Comparison of ENCODE assay signal across 19 cellular contexts in genomic region chr19:24101459-24102122, GRCh38. TPM values are rescaled to one million over a fixed set of nuclear protein-coding genes. Genes with fewer than 3 reads are reported as not detected.
DNase-seq lines count a peak whose midpoint lies in the region; ATAC-seq, FAIRE-seq and TF ChIP-seq lines count a peak whose summit lies in the region.
"Had no signal": no experiment of that assay in that cellular context is flagged by ENCODE, and none has a peak within 500 bp of the region (broad histone marks: within the 10 kb centered on the region; RNA-seq: fewer than 3 reads in every experiment).

No MANE protein-coding gene starts in this region.

- no peak for TF ChIP-seq RAD21 in HepG2 (CRISPR knock-in tag; IDR thresholded peaks at IDR 0.05)

- H3K27ac ChIP-seq in HepG2 (ENCODE audit: extremely low read length, insufficient read depth, low read length) (no peak overlapping the region), right lobe of liver (no peak overlapping the region)

- ATAC-seq in HepG2, result no peak
- ATAC-seq in right lobe of liver, result no peak
- no peak for ATAC-seq in HG02610 (IDR thresholded peaks at IDR 0.05; ENCODE audit: unreplicated experiment)
- ATAC-seq: K562 had no signal

- in situ Hi-C loops in HepG2 (cut with HindIII; ENCODE audit: extremely low pct_ligation_motif_present, low pct_unique_long_range_greater_than_20kb) (no loop called here), G401 (cut with HindIII; ENCODE audit: low sequenced_read_pairs) (no loop called here)

- H3K27me3 Mint-ChIP-seq in mesothelial cell of epicardium (ENCODE audit: low read depth), result no peaks in the 10 kb centered on the region
- H3K27me3 Mint-ChIP-seq: CD4-positive, CD25-positive, alpha-beta regulatory T cell had no signal

- intact Hi-C loops in HepG2 (cut with micrococcal nuclease; ENCODE audit: unreplicated experiment), result no loop called here
- intact Hi-C loops in right lobe of liver (cut with DNase I), result no loop called here

- FAIRE-seq in HepG2 (lab: Jason Lieb, UNC), result no peak
- FAIRE-seq: GM12892, GM18507, K562 had no signal

- TF ChIP-seq CTCF in HepG2 (CRISPR knock-in tag; IDR thresholded peaks at IDR 0.05) (no peak), right lobe of liver (IDR thresholded peaks at IDR 0.05) (no peak), choroid plexus epithelial cell (conservative IDR thresholded peaks at IDR 0.05; ENCODE audit: low read depth, low read length) (no peak), mesothelial cell of epicardium (IDR thresholded peaks at IDR 0.05; ENCODE audit: unreplicated experiment) (no peak)

- H3K4me1 ChIP-seq in HepG2 (ENCODE audit: insufficient read depth, low read length) (no peaks in the 10 kb centered on the region), right lobe of liver (no peaks in the 10 kb centered on the region)
- H3K4me1 ChIP-seq: BE2C had no signal

- POLR2A ChIA-PET in HepG2 (lab: Yijun Ruan, JAX), result no interaction called here

- H3K27me3 ChIP-seq in HepG2 (ENCODE audit: control insufficient read depth in 1 of 2, insufficient read depth in 2 of 2, low read length in 2 of 2), result no peaks in the 10 kb centered on the region
- H3K27me3 ChIP-seq in right lobe of liver, result no peaks in the 10 kb centered on the region
- H3K27me3 ChIP-seq: BE2C had no signal

- no peaks in the 10 kb centered on the region for H4K20me1 ChIP-seq in HepG2 (ENCODE audit: insufficient read depth, low read length)

- no peak overlapping the region for H3K4me3 ChIP-seq in HepG2 (replicated peaks in 1 of 3; ENCODE audit: insufficient read depth in 1 of 3, low read depth in 2 of 3, low read length in 3 of 3)
- H3K4me3 ChIP-seq in right lobe of liver, result no peak overlapping the region
- H3K4me3 ChIP-seq in choroid plexus epithelial cell (ENCODE audit: low read depth, low read length), result no peak overlapping the region
- H3K4me3 ChIP-seq: K562 had no signal

- WGBS in HepG2 (ENCODE audit: low lambda C conversion rate), result 91% methylated on average over 2 of the region's 2 CpGs
- WGBS in right lobe of liver (ENCODE audit: insufficient coverage, low coverage, low lambda C conversion rate, missing lambda C conversion rate), result 74% methylated on average over 2 of the region's 2 CpGs

- no peak overlapping the region for H3K4me3 Mint-ChIP-seq in mesothelial cell of epicardium
- H3K4me3 Mint-ChIP-seq: CD4-positive, CD25-positive, alpha-beta regulatory T cell had no signal

- no peak overlapping the region for H3K9ac ChIP-seq in HepG2 (ENCODE audit: insufficient read depth, low read depth, low read length)

- H3K36me3 ChIP-seq in HepG2 (replicated peaks in 1 of 2; ENCODE audit: control insufficient read depth in 1 of 2, insufficient read depth in 2 of 2, low read length in 2 of 2) (0 out of 5 replicates have a peak, but pooled peaks cover 0 to 2% of the 10 kb centered on the region in 2 experiments), right lobe of liver (peaks cover 0 to 8% (median 3%) of the 10 kb centered on the region in 4 donors)

- DNase-seq in HepG2 (ENCODE audit: low spot score), result no peak
- DNase-seq in right lobe of liver, result no peak
- DNase-seq in choroid plexus epithelial cell (ENCODE audit: low read depth), result peak; percentile 46
- no peak for DNase-seq in mesothelial cell of epicardium (ENCODE audit: low spot score in 2 of 2, unreplicated experiment in 2 of 2)
- no peak for DNase-seq in NCI-H2081 treated with DMSO at 0.1 percent for 48 hours (lab: John Stamatoyannopoulos, UW)
- DNase-seq in activated effector memory CD4-positive, alpha-beta T cell treated with Interleukin-2 at 50 U/mL for 16 hours, result no peak
- no peak for DNase-seq in G401 (ENCODE audit: low spot score)
- DNase-seq: BE2C; CD4-positive, CD25-positive, alpha-beta regulatory T cell; DMS153; GOT3; NCI-H1417; NCI-H187 treated with DMSO at 0.1 percent for 48 hours; NCI-H345; NCI-H524 treated with DMSO at 0.1 percent for 48 hours had no signal

- CTCF ChIA-PET in HepG2 (lab: Yijun Ruan, JAX; ENCODE audit: low intra/inter-chr PET ratio, low total read pairs), result no interaction called here

- TF ChIP-seq POLR2A in HepG2 (IDR thresholded peaks at IDR 0.05; ENCODE audit: insufficient read depth in 1 of 2, low read depth in 2 of 2, low read length in 2 of 2), result no peak
- no peak for TF ChIP-seq POLR2A in right lobe of liver (IDR thresholded peaks at IDR 0.05)

- H3K4me1 Mint-ChIP-seq in mesothelial cell of epicardium, result peaks cover 38% of the 10 kb centered on the region

- H3K79me2 ChIP-seq in HepG2 (ENCODE audit: insufficient read depth, low read length), result no peaks in the 10 kb centered on the region

- no peaks in the 10 kb centered on the region for H3K9me3 Mint-ChIP-seq in mesothelial cell of epicardium

- no peak overlapping the region for H2AFZ ChIP-seq in HepG2 (ENCODE audit: low read length)

- no TSS peak for BruUV-seq in HepG2 (replicated peaks; lab: Mats Ljungman, UMichigan)

- H3K9me3 ChIP-seq in HepG2 (ENCODE audit: low read length) (no peaks in the 10 kb centered on the region), right lobe of liver (no peaks in the 10 kb centered on the region)
- H3K9me3 ChIP-seq: BE2C had no signal

- H3K27ac Mint-ChIP-seq in mesothelial cell of epicardium, result peak overlapping the region; percentile 76
- H3K27ac Mint-ChIP-seq: CD4-positive, CD25-positive, alpha-beta regulatory T cell had no signal

- H3K4me2 ChIP-seq in HepG2 (ENCODE audit: low read depth, low read length), result no peak overlapping the region

- TF ChIP-seq EP300 in HepG2 (IDR thresholded peaks at IDR 0.05; ENCODE audit: low read depth in 2 of 2, low read length in 2 of 2) (no peak), HepG2 (CRISPR knock-in tag; IDR thresholded peaks at IDR 0.05; ENCODE audit: borderline replicate concordance) (no peak)

- H3K36me3 Mint-ChIP-seq in mesothelial cell of epicardium, result peaks cover 30% of the 10 kb centered on the region

TF ChIP-seq in HepG2, 621 proteins besides CTCF, POLR2A, EP300 and RAD21:
- TF ChIP-seq MYC (CRISPR knock-in tag; IDR thresholded peaks at IDR 0.05; ENCODE audit: borderline replicate concordance) (no peak), TEF (CRISPR knock-in tag; IDR thresholded peaks at IDR 0.05) (no peak), ZBTB8A (CRISPR knock-in tag; IDR thresholded peaks at IDR 0.05; ENCODE audit: borderline replicate concordance, low read depth) (no peak), TEAD3 (CRISPR knock-in tag; optimal IDR thresholded peaks at IDR 0.05; ENCODE audit: borderline replicate concordance) (no peak), RBM22 (optimal IDR thresholded peaks at IDR 0.05; ENCODE audit: low read length) (peak; percentile 37), ONECUT2 (CRISPR knock-in tag; IDR thresholded peaks at IDR 0.05) (no peak)

RNA-seq across cellular contexts. Expression of gene ZNF254, which starts 14.6 kb away (rescaled TPM):
- total RNA-seq in HepG2 (2016; rRNA removed; fragmentation: Illumina TruSeq; extraction: Trizol), result 4.6 and 5.6 TPM in 2 replicates
- total RNA-seq in HepG2 (2016; cell fraction: cytosol; rRNA removed; fragmentation: Illumina TruSeq; extraction: Trizol; ENCODE audit: low read depth), result 2.2 and 2.3 TPM in 2 replicates
- 4.0 and 5.4 TPM in 2 replicates for total RNA-seq in HepG2 (2016; cell fraction: insoluble cytoplasmic fraction; rRNA removed; fragmentation: Illumina TruSeq; extraction: Trizol)
- total RNA-seq in HepG2 (2016; cell fraction: membrane; rRNA removed; fragmentation: Illumina TruSeq; extraction: Trizol), result 1.9 and 2.5 TPM in 2 replicates
- 9.6 and 9.7 TPM in 2 replicates for total RNA-seq in HepG2 (2016; cell fraction: nucleus; rRNA removed; fragmentation: Illumina TruSeq; extraction: Trizol)
- polyA plus RNA-seq in HepG2 (2011; rRNA removed), result 2.6 TPM in 2 replicates
- 0.68 and 1.6 TPM in 2 replicates for polyA plus RNA-seq in HepG2 (2011; cell fraction: cytosol; rRNA removed)
- 1.6 and 2.1 TPM in 2 replicates for polyA plus RNA-seq in HepG2 (2011; cell fraction: nucleus; rRNA removed)
- 3.7 and 4.1 TPM in 2 replicates for polyA plus RNA-seq in HepG2 (2012)
- 0.17 and 0.38 TPM in 2 replicates for polyA plus RNA-seq in HepG2 (2016; cell fraction: cytosol; fragmentation: Illumina TruSeq; extraction: Trizol; ENCODE audit: low read depth)
- 6.1 and 6.6 TPM in 2 replicates for polyA plus RNA-seq in HepG2 (2016; cell fraction: insoluble cytoplasmic fraction; fragmentation: Illumina TruSeq; extraction: Trizol; ENCODE audit: low read depth)
- 0.87 and 0.90 TPM in 2 replicates for polyA plus RNA-seq in HepG2 (2016; cell fraction: membrane; fragmentation: Illumina TruSeq; extraction: Trizol; ENCODE audit: low read depth)
- polyA plus RNA-seq in HepG2 (2016; cell fraction: nucleus; fragmentation: Illumina TruSeq; extraction: Trizol; ENCODE audit: insufficient read depth, low read depth), result 7.1 and 7.5 TPM in 2 replicates
- 1.0 and 11.6 TPM in 2 replicates for polyA minus RNA-seq in HepG2 (2011; rRNA and poly(A)+ RNA removed; ENCODE audit: low replicate concordance)
- polyA minus RNA-seq in HepG2 (2011; cell fraction: cytosol; rRNA and poly(A)+ RNA removed), result 2.7 and 3.7 TPM in 2 replicates
- polyA minus RNA-seq in HepG2 (2011; cell fraction: nucleus; rRNA and poly(A)+ RNA removed), result 13.6 and 18.0 TPM in 2 replicates
- total RNA-seq in right lobe of liver, result 1 to 10 TPM; 5.2 to 10.0 (median 8.0) TPM
- total RNA-seq in mesothelial cell of epicardium, result 33.9 to 35.7 TPM (median 35.5 TPM) in 3 replicates
- 5.1 and 9.8 TPM in 2 replicates for total RNA-seq in G401 (2014; rRNA removed; shearing (Covaris generic))
